In genomic region chr11:73248526-73249185, GRCh38 we compare ENCODE assay signal across 30 cellular contexts. TPM values are rescaled to one million over a fixed set of nuclear protein-coding genes. Genes with fewer than 3 reads are reported as not detected.
A peak's percentile ranks its signal among the peaks of the same experiment; 100 is the strongest.
DNase-seq lines count a peak whose midpoint lies in the region; ATAC-seq and TF ChIP-seq lines count a peak whose summit lies in the region.
"Had no signal": no experiment of that assay in that cellular context is flagged by ENCODE, and none has a peak within 500 bp of the region (broad histone marks: within the 10 kb centered on the region; RNA-seq: fewer than 3 reads in every experiment).

No MANE protein-coding gene starts in this region.

- POLR2A ChIA-PET in activated naive CD8-positive, alpha-beta T cell treated with anti-CD3 and anti-CD28 coated beads, Interleukin-2, amount 10 ng/mL, durations not matched to agents 7 days and 5 days (lab: Charles Lee), result no interaction called here

- no peak for ATAC-seq in activated naive CD8-positive, alpha-beta T cell treated with anti-CD3 and anti-CD28 coated beads, Interleukin-2, amount 10 ng/mL, durations not matched to agents 7 days and 5 days (ENCODE audit: low read depth)
- ATAC-seq in activated naive CD8-positive, alpha-beta T cell treated with anti-CD3 and anti-CD28 coated beads, Interleukin-2, amount 50 U/mL, for 24 hours, result no peak
- ATAC-seq in RWPE2 (ENCODE audit: low read depth) (no peak), memory B cell (ENCODE audit: low read depth) (no peak)
- ATAC-seq in stimulated activated memory B cell treated with anti-CD40 and anti-IgM and Interleukin-4, amounts not matched to agents 10 μg/mL and 1 μg/mL and 100 μg/mL, for 72 hours, result no peak
- ATAC-seq: left cardiac atrium, WTC11 had no signal

- no peak for TF ChIP-seq CTCF in RWPE2 (IDR thresholded peaks at IDR 0.05; ENCODE audit: poor library complexity, severe bottlenecking)
- TF ChIP-seq CTCF in endothelial cell (IDR thresholded peaks at IDR 0.05; ENCODE audit: unreplicated experiment), result no peak

- no peaks in the 10 kb centered on the region for H3K27me3 ChIP-seq in RWPE2 (ENCODE audit: insufficient read depth, poor library complexity, severe bottlenecking)
- H3K27me3 ChIP-seq: ovary, SJCRH30, stomach, vagina had no signal

- H3K27me3 Mint-ChIP-seq in activated naive CD8-positive, alpha-beta T cell treated with anti-CD3 and anti-CD28 coated beads, Interleukin-2, amount 10 ng/mL, durations not matched to agents 7 days and 5 days, result peaks cover 12% of the 10 kb centered on the region
- no peaks in the 10 kb centered on the region for H3K27me3 Mint-ChIP-seq in activated naive CD8-positive, alpha-beta T cell treated with anti-CD3 and anti-CD28 coated beads, Interleukin-2, amount 50 U/mL, for 24 hours
- H3K27me3 Mint-ChIP-seq in memory B cell, result no peaks in the 10 kb centered on the region
- H3K27me3 Mint-ChIP-seq in stimulated activated memory B cell treated with anti-CD40 and anti-IgM and Interleukin-4, amounts not matched to agents 10 μg/mL and 1 μg/mL and 100 μg/mL, for 72 hours, result no peaks in the 10 kb centered on the region
- no peaks in the 10 kb centered on the region for H3K27me3 Mint-ChIP-seq in endothelial cell (ENCODE audit: unreplicated experiment)
- H3K27me3 Mint-ChIP-seq: T-cell had no signal

- H3K4me3 ChIP-seq in RWPE2 (ENCODE audit: severe bottlenecking), result no peak overlapping the region
- H3K4me3 ChIP-seq: HAP-1, lung, ovary, SJCRH30, stomach, vagina had no signal

- H3K27ac Mint-ChIP-seq in activated naive CD8-positive, alpha-beta T cell treated with anti-CD3 and anti-CD28 coated beads, Interleukin-2, amount 10 ng/mL, durations not matched to agents 7 days and 5 days, result no peak overlapping the region
- H3K27ac Mint-ChIP-seq in activated naive CD8-positive, alpha-beta T cell treated with anti-CD3 and anti-CD28 coated beads, Interleukin-2, amount 50 U/mL, for 24 hours, result no peak overlapping the region
- H3K27ac Mint-ChIP-seq in memory B cell (peak overlapping the region; percentile 7), endothelial cell (ENCODE audit: unreplicated experiment) (no peak overlapping the region)
- peak overlapping the region; percentile 5 for H3K27ac Mint-ChIP-seq in stimulated activated memory B cell treated with anti-CD40 and anti-IgM and Interleukin-4, amounts not matched to agents 10 μg/mL and 1 μg/mL and 100 μg/mL, for 72 hours
- H3K27ac Mint-ChIP-seq: activated CD4-positive, alpha-beta T cell treated with anti-CD3 and anti-CD28 coated beads, Interleukin-2, amount 10 ng/mL, durations not matched to agents 24 days and 14 days; CD4-positive, CD25-positive, alpha-beta regulatory T cell; nephron progenitor cell; T-cell; WTC11 had no signal

- peaks cover 23% of the 10 kb centered on the region for H3K4me1 Mint-ChIP-seq in activated naive CD8-positive, alpha-beta T cell treated with anti-CD3 and anti-CD28 coated beads, Interleukin-2, amount 10 ng/mL, durations not matched to agents 7 days and 5 days
- H3K4me1 Mint-ChIP-seq in activated naive CD8-positive, alpha-beta T cell treated with anti-CD3 and anti-CD28 coated beads, Interleukin-2, amount 50 U/mL, for 24 hours, result peaks cover 7% of the 10 kb centered on the region
- H3K4me1 Mint-ChIP-seq in memory B cell (peaks cover 3% of the 10 kb centered on the region), endothelial cell (ENCODE audit: unreplicated experiment) (no peaks in the 10 kb centered on the region)
- H3K4me1 Mint-ChIP-seq in stimulated activated memory B cell treated with anti-CD40 and anti-IgM and Interleukin-4, amounts not matched to agents 10 μg/mL and 1 μg/mL and 100 μg/mL, for 72 hours, result peaks cover 8% of the 10 kb centered on the region

- peak; percentile 15 for DNase-seq in activated naive CD8-positive, alpha-beta T cell treated with anti-CD3 and anti-CD28 coated beads, Interleukin-2, amount 10 ng/mL, durations not matched to agents 7 days and 5 days
- no peak for DNase-seq in activated naive CD8-positive, alpha-beta T cell treated with anti-CD3 and anti-CD28 coated beads, Interleukin-2, amount 50 U/mL, for 24 hours
- DNase-seq in RWPE2 (ENCODE audit: low spot score), result peak; percentile 1
- no peak for DNase-seq in memory B cell (ENCODE audit: low spot score in 2 of 2)
- no peak for DNase-seq in SKM-1 treated with dmso at 0.1 percent for 144 hours (lab: John Stamatoyannopoulos, UW; ENCODE audit: unreplicated experiment)
- no peak for DNase-seq in GM03348 (ENCODE audit: low spot score)
- DNase-seq in endothelial cell (ENCODE audit: low spot score), result no peak
- DNase-seq: AML-193, caudate nucleus, hypothalamus, left cardiac atrium, NCI-H1048, NCI-H446, NCI-H774, nephron progenitor cell, retina, SJCRH30, small intestine, stomach, T-cell had no signal

- H3K9me3 ChIP-seq in RWPE2 (ENCODE audit: severe bottlenecking), result no peaks in the 10 kb centered on the region
- H3K9me3 ChIP-seq: HAP-1, ovary, SJCRH30, stomach, vagina had no signal

- H3K27ac ChIP-seq in RWPE2 (ENCODE audit: poor library complexity, severe bottlenecking), result no peak overlapping the region
- H3K27ac ChIP-seq: ovary, SJCRH30, stomach, vagina had no signal

- H3K36me3 ChIP-seq in RWPE2 (ENCODE audit: low read depth), result no peaks in the 10 kb centered on the region
- H3K36me3 ChIP-seq: HAP-1, ovary, SJCRH30, stomach, vagina had no signal

- H3K4me1 ChIP-seq in RWPE2 (ENCODE audit: insufficient read depth, poor library complexity, severe bottlenecking), result no peaks in the 10 kb centered on the region
- H3K4me1 ChIP-seq: SJCRH30, stomach, vagina had no signal

- H3K36me3 Mint-ChIP-seq in activated naive CD8-positive, alpha-beta T cell treated with anti-CD3 and anti-CD28 coated beads, Interleukin-2, amount 10 ng/mL, durations not matched to agents 7 days and 5 days, result no peaks in the 10 kb centered on the region
- H3K36me3 Mint-ChIP-seq in activated naive CD8-positive, alpha-beta T cell treated with anti-CD3 and anti-CD28 coated beads, Interleukin-2, amount 50 U/mL, for 24 hours (ENCODE audit: low read depth), result no peaks in the 10 kb centered on the region
- H3K36me3 Mint-ChIP-seq in memory B cell, result no peaks in the 10 kb centered on the region
- H3K36me3 Mint-ChIP-seq in stimulated activated memory B cell treated with anti-CD40 and anti-IgM and Interleukin-4, amounts not matched to agents 10 μg/mL and 1 μg/mL and 100 μg/mL, for 72 hours, result no peaks in the 10 kb centered on the region
- no peaks in the 10 kb centered on the region for H3K36me3 Mint-ChIP-seq in endothelial cell (ENCODE audit: low read depth, unreplicated experiment)
- H3K36me3 Mint-ChIP-seq: CD4-positive, CD25-positive, alpha-beta regulatory T cell; T-cell; WTC11 had no signal

- no peak overlapping the region for H3K4me3 Mint-ChIP-seq in activated naive CD8-positive, alpha-beta T cell treated with anti-CD3 and anti-CD28 coated beads, Interleukin-2, amount 10 ng/mL, durations not matched to agents 7 days and 5 days
- no peak overlapping the region for H3K4me3 Mint-ChIP-seq in activated naive CD8-positive, alpha-beta T cell treated with anti-CD3 and anti-CD28 coated beads, Interleukin-2, amount 50 U/mL, for 24 hours
- no peak overlapping the region for H3K4me3 Mint-ChIP-seq in memory B cell
- no peak overlapping the region for H3K4me3 Mint-ChIP-seq in stimulated activated memory B cell treated with anti-CD40 and anti-IgM and Interleukin-4, amounts not matched to agents 10 μg/mL and 1 μg/mL and 100 μg/mL, for 72 hours
- H3K4me3 Mint-ChIP-seq in endothelial cell (ENCODE audit: unreplicated experiment), result no peak overlapping the region
- H3K4me3 Mint-ChIP-seq: activated CD4-positive, alpha-beta T cell treated with anti-CD3 and anti-CD28 coated beads, Interleukin-2, amount 10 ng/mL, durations not matched to agents 24 days and 14 days; nephron progenitor cell; T-cell; WTC11 had no signal

- no peaks in the 10 kb centered on the region for H3K9me3 Mint-ChIP-seq in activated naive CD8-positive, alpha-beta T cell treated with anti-CD3 and anti-CD28 coated beads, Interleukin-2, amount 10 ng/mL, durations not matched to agents 7 days and 5 days
- H3K9me3 Mint-ChIP-seq in activated naive CD8-positive, alpha-beta T cell treated with anti-CD3 and anti-CD28 coated beads, Interleukin-2, amount 50 U/mL, for 24 hours, result no peaks in the 10 kb centered on the region
- H3K9me3 Mint-ChIP-seq in memory B cell, result no peaks in the 10 kb centered on the region
- no peaks in the 10 kb centered on the region for H3K9me3 Mint-ChIP-seq in stimulated activated memory B cell treated with anti-CD40 and anti-IgM and Interleukin-4, amounts not matched to agents 10 μg/mL and 1 μg/mL and 100 μg/mL, for 72 hours
- no peaks in the 10 kb centered on the region for H3K9me3 Mint-ChIP-seq in endothelial cell (ENCODE audit: unreplicated experiment)
- H3K9me3 Mint-ChIP-seq: activated CD4-positive, alpha-beta T cell treated with anti-CD3 and anti-CD28 coated beads, Interleukin-2, amount 10 ng/mL, durations not matched to agents 24 days and 14 days; CD4-positive, CD25-positive, alpha-beta regulatory T cell; nephron progenitor cell; T-cell; WTC11 had no signal

RNA-seq across cellular contexts. Expression of gene P2RY6, which starts 23.5 kb away (rescaled TPM):
- under 1 TPM in 1 of 2 experiments, not detected in 1; 0.44 TPM for total RNA-seq in activated naive CD8-positive, alpha-beta T cell treated with anti-CD3 and anti-CD28 coated beads, Interleukin-2, amount 10 ng/mL, durations not matched to agents 7 days and 5 days
- total RNA-seq in endothelial cell (ENCODE audit: unreplicated experiment), result 0.74 TPM
- total RNA-seq: A172; activated CD4-positive, alpha-beta T cell treated with anti-CD3 and anti-CD28 coated beads, Interleukin-2, amount 10 ng/mL, durations not matched to agents 24 days and 14 days; activated CD8-positive, alpha-beta memory T cell treated with anti-CD3 and anti-CD28 coated beads for 36 hours; CD4-positive, CD25-positive, alpha-beta regulatory T cell; SJCRH30; WTC11 had no signal

RNA-seq across cellular contexts. Expression of gene P2RY2, which starts 30.6 kb away (rescaled TPM):
- total RNA-seq in activated naive CD8-positive, alpha-beta T cell treated with anti-CD3 and anti-CD28 coated beads, Interleukin-2, amount 10 ng/mL, durations not matched to agents 7 days and 5 days, result not detected
- total RNA-seq in endothelial cell (ENCODE audit: unreplicated experiment), result 0.10 TPM
- total RNA-seq: A172; activated CD4-positive, alpha-beta T cell treated with anti-CD3 and anti-CD28 coated beads, Interleukin-2, amount 10 ng/mL, durations not matched to agents 24 days and 14 days; activated CD8-positive, alpha-beta memory T cell treated with anti-CD3 and anti-CD28 coated beads for 36 hours; CD4-positive, CD25-positive, alpha-beta regulatory T cell; SJCRH30 had no signal

RNA-seq across cellular contexts. Expression of gene ARHGEF17, which starts 59.4 kb away (rescaled TPM):
- not detected for total RNA-seq in activated naive CD8-positive, alpha-beta T cell treated with anti-CD3 and anti-CD28 coated beads, Interleukin-2, amount 10 ng/mL, durations not matched to agents 7 days and 5 days
- 93.3 TPM for total RNA-seq in endothelial cell (ENCODE audit: unreplicated experiment)
- total RNA-seq: activated CD4-positive, alpha-beta T cell treated with anti-CD3 and anti-CD28 coated beads, Interleukin-2, amount 10 ng/mL, durations not matched to agents 24 days and 14 days had no signal

Comparison
In these comparisons a context has a peak if more than half of its experiments do, and no peak if none do; other contexts are left out.
1. DNase-seq: peak in activated naive CD8-positive, alpha-beta T cell treated with anti-CD3 and anti-CD28 coated beads, Interleukin-2, amount 10 ng/mL, durations not matched to agents 7 days and 5 days (single experiment) and RWPE2 (single experiment); none in activated naive CD8-positive, alpha-beta T cell treated with anti-CD3 and anti-CD28 coated beads, Interleukin-2, amount 50 U/mL, for 24 hours (single experiment), memory B cell (0 of 2), SKM-1 treated with dmso at 0.1 percent for 144 hours (single experiment), GM03348 (single experiment) and endothelial cell (single experiment).
2. H3K27ac Mint-ChIP-seq: peak in memory B cell (single experiment) and stimulated activated memory B cell treated with anti-CD40 and anti-IgM and Interleukin-4, amounts not matched to agents 10 μg/mL and 1 μg/mL and 100 μg/mL, for 72 hours (single experiment); none in activated naive CD8-positive, alpha-beta T cell treated with anti-CD3 and anti-CD28 coated beads, Interleukin-2, amount 10 ng/mL, durations not matched to agents 7 days and 5 days (single experiment), activated naive CD8-positive, alpha-beta T cell treated with anti-CD3 and anti-CD28 coated beads, Interleukin-2, amount 50 U/mL, for 24 hours (single experiment) and endothelial cell (single experiment).
3. RNA of gene ARHGEF17, which starts 59.4 kb away (total RNA-seq): 93.3 TPM in endothelial cell (single experiment); not detected in activated naive CD8-positive, alpha-beta T cell treated with anti-CD3 and anti-CD28 coated beads, Interleukin-2, amount 10 ng/mL, durations not matched to agents 7 days and 5 days; every median in the first group is over 10 times any median in the second.